Comparison of ENCODE assay signal across 27 cellular contexts in the genomic region with DNA sequence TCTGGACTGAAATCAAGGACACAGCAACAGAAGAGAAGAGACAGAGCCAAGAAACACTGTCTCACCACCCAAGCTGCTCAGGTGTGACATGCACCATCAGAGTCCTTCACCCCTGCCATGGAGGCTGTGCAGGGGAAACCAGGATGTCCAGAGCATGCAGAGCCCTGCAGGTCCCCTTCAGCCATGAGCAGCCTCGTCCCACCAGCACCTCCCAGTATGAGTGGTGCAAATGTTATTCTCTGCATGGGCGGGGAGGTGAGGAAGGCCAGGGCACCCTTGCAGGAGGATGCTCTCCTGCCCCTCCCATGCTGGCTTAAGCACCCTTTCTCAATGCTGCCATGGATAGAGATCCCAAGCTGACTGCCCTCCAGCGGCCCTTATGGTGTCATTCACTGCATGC.
"Had no signal": no experiment of that assay in that cellular context is flagged by ENCODE, and none has a peak within 500 bp of the region (broad histone marks: within the 10 kb centered on the region; RNA-seq: fewer than 3 reads in every experiment).

No MANE protein-coding gene starts in this region.

- H3K27ac Mint-ChIP-seq: activated B cell treated with CpG ODN at 0.5 μM for 24 hours; activated CD4-positive, alpha-beta T cell treated with anti-CD3 and anti-CD28 coated beads, Interleukin-2, amount 10 ng/mL, durations not matched to agents 24 days and 14 days; activated naive CD4-positive, alpha-beta T cell treated with anti-CD3 and anti-CD28 coated beads for 36 hours; activated naive CD8-positive, alpha-beta T cell; brain; T-helper 1 cell treated with Interleukin-12 subunit alpha and Interleukin-12 subunit beta and Interleukin-4 antibody, amounts not matched to agents 30 μg/mL and 1 μg/mL, for 36 hours had no signal

- H3K4me3 Mint-ChIP-seq: activated B cell treated with CpG ODN at 0.5 μM for 24 hours; activated CD4-positive, alpha-beta T cell treated with anti-CD3 and anti-CD28 coated beads, Interleukin-2, amount 10 ng/mL, durations not matched to agents 24 days and 14 days; activated naive CD4-positive, alpha-beta T cell treated with anti-CD3 and anti-CD28 coated beads for 36 hours; activated naive CD8-positive, alpha-beta T cell; brain; central memory CD8-positive, alpha-beta T cell; T-helper 1 cell treated with Interleukin-12 subunit alpha and Interleukin-12 subunit beta and Interleukin-4 antibody, amounts not matched to agents 30 μg/mL and 1 μg/mL, for 36 hours had no signal

- H3K4me1 Mint-ChIP-seq: activated B cell treated with CpG ODN at 0.5 μM for 24 hours; central memory CD8-positive, alpha-beta T cell had no signal

- H3K36me3 ChIP-seq: SJSA1 had no signal

- FAIRE-seq: astrocyte, RCC 7860, TTC549 had no signal

- H3K36me3 Mint-ChIP-seq: activated naive CD8-positive, alpha-beta T cell; brain had no signal

- DNase-seq: activated B cell treated with CpG ODN at 0.5 μM for 24 hours; activated CD4-positive, alpha-beta T cell treated with anti-CD3 and anti-CD28 coated beads for 1 hour; activated CD4-positive, alpha-beta T cell treated with anti-CD3 and anti-CD28 coated beads, Interleukin-2, amount 10 ng/mL, durations not matched to agents 24 days and 14 days; activated CD4-positive, alpha-beta T cell treated with anti-CD3 and anti-CD28 coated beads, Interleukin-2, amount 50 U/mL, for 48 hours; activated gamma-delta T cell; activated naive CD4-positive, alpha-beta T cell treated with anti-CD3 and anti-CD28 coated beads for 36 hours; activated T-cell treated with anti-CD3 and anti-CD28 coated beads, Interleukin-2, amount 50 U/mL, for 1 hour; amygdala; KBM-7; NCI-H1092; NCI-H1417; NCI-H1930; NCI-H2171; NCI-H345; NCI-H510A; NCI-H526 treated with DMSO at 0.1 percent for 48 hours; NCI-H82; SHP77; T-helper 9 cell had no signal

- H3K4me1 ChIP-seq: SJSA1 had no signal

- H3K27me3 Mint-ChIP-seq: activated B cell treated with CpG ODN at 0.5 μM for 24 hours; activated CD4-positive, alpha-beta T cell treated with anti-CD3 and anti-CD28 coated beads, Interleukin-2, amount 10 ng/mL, durations not matched to agents 24 days and 14 days; activated naive CD8-positive, alpha-beta T cell; brain; central memory CD8-positive, alpha-beta T cell had no signal

- H3K27ac ChIP-seq: SJSA1 had no signal

- H3K4me3 ChIP-seq: SJSA1 had no signal

- H3K9me3 ChIP-seq: SJSA1 had no signal

- H3K9me3 Mint-ChIP-seq: activated B cell treated with CpG ODN at 0.5 μM for 24 hours; activated CD4-positive, alpha-beta T cell treated with anti-CD3 and anti-CD28 coated beads, Interleukin-2, amount 10 ng/mL, durations not matched to agents 24 days and 14 days; activated naive CD4-positive, alpha-beta T cell treated with anti-CD3 and anti-CD28 coated beads for 36 hours; central memory CD8-positive, alpha-beta T cell; T-helper 1 cell treated with Interleukin-12 subunit alpha and Interleukin-12 subunit beta and Interleukin-4 antibody, amounts not matched to agents 30 μg/mL and 1 μg/mL, for 36 hours had no signal
